8 cellular contexts compared by ENCODE assay signal in the genomic region with DNA sequence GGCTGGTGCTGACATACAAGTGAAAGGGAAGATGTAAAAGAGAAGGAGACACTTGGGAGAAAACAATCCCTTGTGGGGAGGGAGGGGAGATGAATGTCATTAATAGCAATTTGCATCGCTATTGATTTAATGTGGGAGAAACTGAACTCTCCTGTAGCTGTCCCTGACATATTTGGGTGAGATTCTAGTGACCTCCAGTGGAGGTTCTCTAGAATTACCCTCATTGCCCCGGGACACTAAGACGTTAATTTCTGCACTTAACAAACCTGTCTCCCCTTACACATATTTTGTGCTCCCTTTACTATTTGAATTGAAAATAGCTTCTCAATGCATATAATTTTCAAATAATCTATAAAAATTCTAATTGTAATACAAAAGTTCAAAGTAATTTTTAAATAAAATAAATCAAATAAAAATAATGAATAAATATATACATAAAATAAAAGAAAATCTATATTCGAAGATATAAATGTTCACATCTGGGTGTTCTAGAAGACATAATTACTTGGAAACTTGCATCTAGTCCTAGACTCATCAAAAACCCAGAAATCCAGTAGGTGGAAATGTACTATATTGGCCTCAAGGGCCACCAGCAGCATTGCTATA.
DNase-seq lines count a peak whose midpoint lies in the region; ATAC-seq and TF ChIP-seq lines count a peak whose summit lies in the region.

No MANE protein-coding gene starts in this region.

- H3K4me3 ChIP-seq in esophagus muscularis mucosa: no peak overlapping the region

- TF ChIP-seq POLR2A in esophagus muscularis mucosa (IDR thresholded peaks at IDR 0.05; ENCODE audit: low read depth): no peak

- DNase-seq in COLO829 (ENCODE audit: low spot score) (peak; percentile 71), M059J (ENCODE audit: low read depth) (peak; percentile 50), RPMI8226 (peak; percentile 50), esophagus muscularis mucosa (ENCODE audit: extremely low spot score) (no peak), neural crest cell (ENCODE audit: low read depth, low spot score) (peak; percentile 20)

- 21% methylated on average over 4 of the region's 4 CpGs for WGBS in esophagus muscularis mucosa

- H3K27ac Mint-ChIP-seq in neural crest cell (ENCODE audit: unreplicated experiment): no peak overlapping the region

- ATAC-seq in GM19463 (IDR thresholded peaks at IDR 0.05; ENCODE audit: unreplicated experiment) (peak; percentile 73), HG03095 (IDR thresholded peaks at IDR 0.05; ENCODE audit: unreplicated experiment) (no peak), HG03045 (IDR thresholded peaks at IDR 0.05; ENCODE audit: unreplicated experiment) (no peak)

- H3K27me3 Mint-ChIP-seq in neural crest cell (ENCODE audit: low read depth): peaks cover 3% of the 10 kb centered on the region

- no peaks in the 10 kb centered on the region for H3K36me3 ChIP-seq in esophagus muscularis mucosa

- TF ChIP-seq CTCF in esophagus muscularis mucosa (IDR thresholded peaks at IDR 0.05): peak; percentile 72 to 83 (median 75)
- peak; percentile 94 for TF ChIP-seq CTCF in neural crest cell (conservative IDR thresholded peaks at IDR 0.05)

- H3K27me3 ChIP-seq in esophagus muscularis mucosa: no peaks in the 10 kb centered on the region

- intact Hi-C loops in esophagus muscularis mucosa (cut with DNase I): loop anchor here (5.0 to 10.0 kb wide), 2 partner anchors 249 to 286 kb away; no protein-coding TSS in a partner anchor

- peaks cover 17% of the 10 kb centered on the region for H3K4me1 Mint-ChIP-seq in neural crest cell

- no peak for TF ChIP-seq EP300 in esophagus muscularis mucosa (IDR thresholded peaks at IDR 0.05)

- no peak overlapping the region for H3K4me3 Mint-ChIP-seq in neural crest cell

- H3K27ac ChIP-seq in esophagus muscularis mucosa (replicated peaks in 1 of 4): peak overlapping the region in 1 of 4 donors; percentile 33

- H3K9me3 Mint-ChIP-seq in neural crest cell: peaks cover 3% of the 10 kb centered on the region

- peaks cover 0 to 26% (median 17%) of the 10 kb centered on the region in 4 donors for H3K4me1 ChIP-seq in esophagus muscularis mucosa

- H3K36me3 Mint-ChIP-seq in neural crest cell (ENCODE audit: low read depth): no peaks in the 10 kb centered on the region

- no peaks in the 10 kb centered on the region for H3K9me3 ChIP-seq in esophagus muscularis mucosa
